In the genomic region with DNA sequence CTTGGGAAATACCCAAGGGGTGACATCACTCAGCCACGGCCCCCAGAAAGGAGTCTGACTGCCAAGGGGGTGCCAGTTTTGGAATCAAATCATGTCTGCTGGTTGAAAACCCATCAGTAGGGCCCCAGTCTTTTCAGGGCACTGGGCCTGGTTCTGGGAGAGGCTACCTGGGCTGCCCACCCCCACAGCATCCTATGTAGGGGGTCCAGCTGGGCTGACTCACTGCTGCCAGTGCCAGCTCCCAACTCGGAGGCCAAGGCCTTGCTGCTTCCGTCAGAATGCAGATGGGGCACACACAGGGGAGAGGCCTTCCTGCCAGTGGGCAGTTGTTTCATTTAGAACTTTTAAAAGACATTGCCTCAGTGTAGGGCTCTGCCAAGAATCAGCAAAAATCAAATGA, we compare ENCODE assay signal across 17 cellular contexts. TPM values are rescaled to one million over a fixed set of nuclear protein-coding genes. Genes with fewer than 3 reads are reported as not detected.
A peak's percentile ranks its signal among the peaks of the same experiment; 100 is the strongest.
DNase-seq lines count a peak whose midpoint lies in the region; TF ChIP-seq lines count a peak whose summit lies in the region.
"Had no signal": no experiment of that assay in that cellular context is flagged by ENCODE, and none has a peak within 500 bp of the region (broad histone marks: within the 10 kb centered on the region; RNA-seq: fewer than 3 reads in every experiment).

No MANE protein-coding gene starts in this region.

- peaks cover 13% of the 10 kb centered on the region for H3K4me1 ChIP-seq in mammary epithelial cell (ENCODE audit: insufficient read depth, low read length)
- peaks cover 0 to 11% (median 4%) of the 10 kb centered on the region in 6 donors for H3K4me1 ChIP-seq in spleen
- H3K4me1 ChIP-seq: HAP-1 had no signal

- H3K36me3 Mint-ChIP-seq in MCF 10A (ENCODE audit: insufficient read depth, unreplicated experiment) = peaks cover 14% of the 10 kb centered on the region
- no peaks in the 10 kb centered on the region for H3K36me3 Mint-ChIP-seq in activated CD4-positive, alpha-beta memory T cell treated with anti-CD3 and anti-CD28 coated beads, Interleukin-2, amount 10 ng/mL, durations not matched to agents 7 days and 5 days (ENCODE audit: low read depth)

- H3K36me3 ChIP-seq in mammary epithelial cell (ENCODE audit: insufficient read depth, low read length) (no peaks in the 10 kb centered on the region), spleen (no peaks in the 10 kb centered on the region)
- H3K36me3 ChIP-seq: BLaER1 treated with 17β-estradiol and CSF1 and Interleukin-3, amounts not matched to agents 10 nM and 100 nM; HAP-1 had no signal

- H3K9me3 Mint-ChIP-seq in MCF 10A (ENCODE audit: unreplicated experiment) = peaks cover 6% of the 10 kb centered on the region
- H3K9me3 Mint-ChIP-seq in activated CD4-positive, alpha-beta memory T cell treated with anti-CD3 and anti-CD28 coated beads, Interleukin-2, amount 10 ng/mL, durations not matched to agents 7 days and 5 days = no peaks in the 10 kb centered on the region

- no peak overlapping the region for H3K27ac Mint-ChIP-seq in MCF 10A (ENCODE audit: low read depth, unreplicated experiment)
- H3K27ac Mint-ChIP-seq in activated CD4-positive, alpha-beta memory T cell treated with anti-CD3 and anti-CD28 coated beads, Interleukin-2, amount 10 ng/mL, durations not matched to agents 7 days and 5 days = no peak overlapping the region

- H3K27me3 Mint-ChIP-seq in MCF 10A (ENCODE audit: insufficient read depth, unreplicated experiment) = no peaks in the 10 kb centered on the region
- peaks cover 12% of the 10 kb centered on the region for H3K27me3 Mint-ChIP-seq in activated CD4-positive, alpha-beta memory T cell treated with anti-CD3 and anti-CD28 coated beads, Interleukin-2, amount 10 ng/mL, durations not matched to agents 7 days and 5 days

- dilution Hi-C loops in mammary epithelial cell (cut with HindIII; ENCODE audit: low sequenced_read_pairs) = no loop called here

- no peak for TF ChIP-seq CTCF in MCF 10A (IDR thresholded peaks at IDR 0.05; ENCODE audit: unreplicated experiment)
- no peak for TF ChIP-seq CTCF in mammary epithelial cell (conservative IDR thresholded peaks at IDR 0.05 in 1 of 2, IDR thresholded peaks at IDR 0.05 in 1 of 2; ENCODE audit: extremely low read depth in 1 of 2, insufficient read depth in 1 of 2, low read depth in 1 of 2, low read length in 2 of 2)
- no peak for TF ChIP-seq CTCF in spleen (IDR thresholded peaks at IDR 0.05 in 8 of 11, conservative IDR thresholded peaks at IDR 0.05 in 3 of 11)

- POLR2A ChIA-PET in MCF 10A (lab: Yijun Ruan, JAX) = interaction anchor here (0.7 to 2.6 kb wide), 2 partner anchors 20 to 44 kb away, joined by 3 to 7 read pairs; no protein-coding TSS in a partner anchor
- POLR2A ChIA-PET in activated CD4-positive, alpha-beta memory T cell treated with anti-CD3 and anti-CD28 coated beads, Interleukin-2, amount 10 ng/mL, durations not matched to agents 7 days and 5 days (lab: Charles Lee) = no interaction called here

- DNase-seq in MCF 10A (ENCODE audit: unreplicated experiment) (peak; percentile 25), mammary epithelial cell (no peak), dermis blood vessel endothelial cell (peak; percentile 35), myocyte (ENCODE audit: low read depth) (peak; percentile 29), HK-2 (ENCODE audit: unreplicated experiment) (no peak), NCI-H1105 treated with DMSO at 0.1 percent for 48 hours (lab: John Stamatoyannopoulos, UW) (no peak), spleen (no peak)
- no peak for DNase-seq in activated CD4-positive, alpha-beta memory T cell treated with anti-CD3 and anti-CD28 coated beads, Interleukin-2, amount 10 ng/mL, durations not matched to agents 7 days and 5 days
- DNase-seq: COR-L47, DMS153, NCI-H1048, NCI-H187, NCI-H748 treated with DMSO at 0.1 percent for 48 hours had no signal

- BruUV-seq in MCF 10A (replicated peaks; lab: Mats Ljungman, UMichigan) (no TSS peak), mammary epithelial cell (replicated peaks; lab: Mats Ljungman, UMichigan) (no TSS peak)

- WGBS in mammary epithelial cell (ENCODE audit: low coverage, missing lambda C conversion rate) = 32% methylated on average over 3 of the region's 3 CpGs
- 62 to 74% (median 67%) methylated on average over 3 of the region's 3 CpGs for whole genome bisulfite sequencing in spleen, 5 donors

- no peak overlapping the region for H3K9ac ChIP-seq in mammary epithelial cell (ENCODE audit: insufficient read depth, low read length)
- H3K9ac ChIP-seq: BLaER1 treated with 17β-estradiol and CSF1 and Interleukin-3, amounts not matched to agents 10 nM and 100 nM had no signal

- H3K79me2 ChIP-seq in mammary epithelial cell (ENCODE audit: insufficient read depth, low read length) = no peaks in the 10 kb centered on the region

- H2AFZ ChIP-seq in mammary epithelial cell (ENCODE audit: low read depth, low read length) = no peak overlapping the region

- H4K20me1 ChIP-seq in mammary epithelial cell (ENCODE audit: insufficient read depth, low read length) = no peaks in the 10 kb centered on the region
- H4K20me1 ChIP-seq: BLaER1 treated with 17β-estradiol and CSF1 and Interleukin-3, amounts not matched to agents 10 nM and 100 nM had no signal

- intact Hi-C loops in MCF 10A (cut with micrococcal nuclease) = no loop called here
- intact Hi-C loops in mammary epithelial cell (cut with micrococcal nuclease) = no loop called here
- intact Hi-C loops in spleen (cut with DNase I; ENCODE audit: low total_unique reads) = no loop called here

- no peak for TF ChIP-seq POLR2A in spleen (IDR thresholded peaks at IDR 0.05)

- H3K9me3 ChIP-seq in mammary epithelial cell (replicated peaks; ENCODE audit: insufficient read depth, low read length) (no peaks in the 10 kb centered on the region), spleen (peaks cover 0 to 7% (median 0%) of the 10 kb centered on the region in 8 donors)
- H3K9me3 ChIP-seq: HAP-1 had no signal

- CTCF ChIA-PET in MCF 10A (lab: Yijun Ruan, JAX) = interaction anchor here (0.8 to 1.6 kb wide), 2 partner anchors 44 to 53 kb away, joined by 4 read pairs; no protein-coding TSS in a partner anchor
- CTCF ChIA-PET in mammary epithelial cell (lab: Charles Lee; ENCODE audit: low non-redundant PET) = no interaction called here
- CTCF ChIA-PET in activated CD4-positive, alpha-beta memory T cell treated with anti-CD3 and anti-CD28 coated beads, Interleukin-2, amount 10 ng/mL, durations not matched to agents 7 days and 5 days (lab: Charles Lee) = interaction anchor here (2.2 kb wide), 1 partner anchor 45 kb away, joined by 12 read pairs; no protein-coding TSS in a partner anchor

- H3K4me1 Mint-ChIP-seq in MCF 10A (ENCODE audit: insufficient read depth, unreplicated experiment) = peaks cover 9% of the 10 kb centered on the region
- H3K4me1 Mint-ChIP-seq in activated CD4-positive, alpha-beta memory T cell treated with anti-CD3 and anti-CD28 coated beads, Interleukin-2, amount 10 ng/mL, durations not matched to agents 7 days and 5 days = peaks cover 12% of the 10 kb centered on the region

- H3K4me3 Mint-ChIP-seq in MCF 10A (ENCODE audit: unreplicated experiment) = no peak overlapping the region
- H3K4me3 Mint-ChIP-seq in activated CD4-positive, alpha-beta memory T cell treated with anti-CD3 and anti-CD28 coated beads, Interleukin-2, amount 10 ng/mL, durations not matched to agents 7 days and 5 days = no peak overlapping the region

- in situ Hi-C loops in mammary epithelial cell (cut with MboI; ENCODE audit: low sequenced_read_pairs in 2 of 2) = no loop called here

- H3K27me3 ChIP-seq in mammary epithelial cell (ENCODE audit: insufficient read depth, low read length) = no peaks in the 10 kb centered on the region
- peaks cover 0 to 14% (median 0%) of the 10 kb centered on the region in 7 donors for H3K27me3 ChIP-seq in spleen (replicated peaks in 1 of 7)
- H3K27me3 ChIP-seq: BLaER1 treated with 17β-estradiol and CSF1 and Interleukin-3, amounts not matched to agents 10 nM and 100 nM had no signal

- H3K4me3 ChIP-seq in mammary epithelial cell (replicated peaks in 1 of 3; ENCODE audit: insufficient read depth in 1 of 3, low read depth in 2 of 3, low read length in 3 of 3) (no peak overlapping the region), spleen (no peak overlapping the region)
- H3K4me3 ChIP-seq: BLaER1 treated with 17β-estradiol and CSF1 and Interleukin-3, amounts not matched to agents 10 nM and 100 nM; HAP-1 had no signal

- H3K27ac ChIP-seq in mammary epithelial cell (ENCODE audit: insufficient read depth, low read depth, low read length) (no peak overlapping the region), spleen (no peak overlapping the region)
- H3K27ac ChIP-seq: 22Rv1 had no signal

- H3K4me2 ChIP-seq in mammary epithelial cell (ENCODE audit: insufficient read depth, low read depth, low read length) = no peak overlapping the region

RNA-seq across cellular contexts. Expression of a gene that starts 39.5 kb away (rescaled TPM):
- total RNA-seq in MCF 10A (2022) (4.4 and 7.6 TPM in 2 replicates), mammary epithelial cell (under 1 TPM; 0.24 to 0.33 TPM), dermis blood vessel endothelial cell (not detected in 2 replicates), myocyte (93.9 and 289 TPM in 2 replicates), spleen (under 1 TPM in 1 of 7 donors, not detected in 6; 0.03 TPM)
- polyA plus RNA-seq in mammary epithelial cell (1.1 TPM), spleen (under 1 TPM; 0.02 to 0.29 (median 0.02) TPM)
- 1.6 TPM for polyA minus RNA-seq in mammary epithelial cell
- 9.2 TPM for polyA plus RNA-seq in myocyte (2012)
- under 1 TPM in 1 of 2 experiments, not detected in 1; 0.05 TPM for total RNA-seq in activated CD4-positive, alpha-beta memory T cell treated with anti-CD3 and anti-CD28 coated beads, Interleukin-2, amount 10 ng/mL, durations not matched to agents 7 days and 5 days
- total RNA-seq: Right ventricle myocardium inferior had no signal

RNA-seq across cellular contexts. Expression of a gene that starts 59.7 kb away (rescaled TPM):
- total RNA-seq in MCF 10A (2022) (157 and 175 TPM in 2 replicates), mammary epithelial cell (100 to 1,000 TPM; 179 to 311 TPM), dermis blood vessel endothelial cell (54.7 and 117 TPM in 2 replicates), myocyte (1,617 and 1,959 TPM in 2 replicates), spleen (10 to 100 TPM; 26.4 to 63.7 (median 42.7) TPM)
- polyA plus RNA-seq in mammary epithelial cell (615 TPM), spleen (10 to 100 TPM; 18.3 to 32.0 (median 31.4) TPM)
- 271 TPM for polyA minus RNA-seq in mammary epithelial cell
- polyA plus RNA-seq in myocyte (2012) = 989 TPM
- total RNA-seq in activated CD4-positive, alpha-beta memory T cell treated with anti-CD3 and anti-CD28 coated beads, Interleukin-2, amount 10 ng/mL, durations not matched to agents 7 days and 5 days = not detected

Comparison
In these comparisons a context has a peak if more than half of its experiments do, and no peak if none do; other contexts are left out.
1. DNase-seq: peak in MCF 10A (single experiment), dermis blood vessel endothelial cell (single experiment) and myocyte (single experiment); none in mammary epithelial cell (single experiment), HK-2 (single experiment), activated CD4-positive, alpha-beta memory T cell treated with anti-CD3 and anti-CD28 coated beads, Interleukin-2, amount 10 ng/mL, durations not matched to agents 7 days and 5 days (single experiment), NCI-H1105 treated with DMSO at 0.1 percent for 48 hours (single experiment) and spleen (single experiment).
2. RNA of a gene that starts 39.5 kb away (total RNA-seq): 93.9 to 289 TPM in myocyte; 4.4 to 7.6 TPM in MCF 10A, 0.24 to 0.33 TPM in mammary epithelial cell, 0.05 TPM in activated CD4-positive, alpha-beta memory T cell treated with anti-CD3 and anti-CD28 coated beads, Interleukin-2, amount 10 ng/mL, durations not matched to agents 7 days and 5 days, not detected in dermis blood vessel endothelial cell and 0.03 TPM in spleen; every median in the first group is over 10 times any median in the second.
3. RNA of a gene that starts 59.7 kb away (total RNA-seq): 1,617 to 1,959 TPM in myocyte, 179 to 311 TPM in mammary epithelial cell, 157 to 175 TPM in MCF 10A, 54.7 to 117 TPM in dermis blood vessel endothelial cell and 26.4 to 63.7 TPM in spleen; not detected in activated CD4-positive, alpha-beta memory T cell treated with anti-CD3 and anti-CD28 coated beads, Interleukin-2, amount 10 ng/mL, durations not matched to agents 7 days and 5 days; every median in the first group is over 10 times any median in the second.